1 cellular context compared by ENCODE assay signal in genomic region chr7:43729214-43729923, GRCh38.
TF ChIP-seq lines count a peak whose summit lies in the region.

Gene COA1 (minus strand): TSS chr7:43729523. CDS start chr7:43648614, 80,909 bp downstream.

TF ChIP-seq in GM12878, 131 proteins besides CTCF, POLR2A, EP300 and RAD21 (continued from another document):
- TF ChIP-seq USF2 (IDR thresholded peaks at IDR 0.05; ENCODE audit: borderline replicate concordance, low read depth, low read length) (no peak), ZNF384 (IDR thresholded peaks at IDR 0.05; ENCODE audit: borderline replicate concordance, low read depth, low read length) (peak; percentile 65), POLR2AphosphoS5 (IDR thresholded peaks at IDR 0.05; ENCODE audit: low read length) (peak; percentile 95), NRF1 (conservative IDR thresholded peaks at IDR 0.05; ENCODE audit: low read depth, low read length) (no peak), ATF2 (IDR thresholded peaks at IDR 0.05; ENCODE audit: low read length) (0 out of 2 replicates have a peak, but pooled peaks have one; percentile 33)
